In genomic region chr10:79311581-79312407, GRCh38 we compare ENCODE assay signal across 19 cellular contexts. TPM values are rescaled to one million over a fixed set of nuclear protein-coding genes. Genes with fewer than 3 reads are reported as not detected.
DNase-seq lines count a peak whose midpoint lies in the region; TF ChIP-seq lines count a peak whose summit lies in the region.
"Had no signal": no experiment of that assay in that cellular context is flagged by ENCODE, and none has a peak within 500 bp of the region (broad histone marks: within the 10 kb centered on the region; RNA-seq: fewer than 3 reads in every experiment).

No MANE protein-coding gene starts in this region.

- no peak overlapping the region for H3K4me3 ChIP-seq in suprapubic skin
- H3K4me3 ChIP-seq: BLaER1, transverse colon had no signal

- peaks cover 32% of the 10 kb centered on the region for H3K4me1 Mint-ChIP-seq in glutamatergic neuron (ENCODE audit: low read depth, unreplicated experiment)

- H3K9me3 Mint-ChIP-seq in glutamatergic neuron (ENCODE audit: unreplicated experiment): peaks cover 40% of the 10 kb centered on the region
- H3K9me3 Mint-ChIP-seq: activated naive CD4-positive, alpha-beta T cell treated with anti-CD3 and anti-CD28 coated beads for 36 hours had no signal

- TF ChIP-seq POLR2A in suprapubic skin (IDR thresholded peaks at IDR 0.05): no peak

- no peak for TF ChIP-seq CTCF in glutamatergic neuron (IDR thresholded peaks at IDR 0.05; ENCODE audit: partially characterized antibody, unreplicated experiment)
- no peak for TF ChIP-seq CTCF in suprapubic skin (IDR thresholded peaks at IDR 0.05)

- H3K4me3 Mint-ChIP-seq in glutamatergic neuron (ENCODE audit: unreplicated experiment): no peak overlapping the region
- H3K4me3 Mint-ChIP-seq: activated CD4-positive, alpha-beta T cell treated with anti-CD3 and anti-CD28 coated beads for 36 hours; activated naive CD4-positive, alpha-beta T cell treated with anti-CD3 and anti-CD28 coated beads for 36 hours had no signal

- no peaks in the 10 kb centered on the region for H3K27me3 ChIP-seq in suprapubic skin
- H3K27me3 ChIP-seq: BLaER1, transverse colon had no signal

- peaks cover 82% of the 10 kb centered on the region for H3K36me3 ChIP-seq in suprapubic skin

- WGBS in suprapubic skin: 91% methylated on average over 3 of the region's 15 CpGs

- no peaks in the 10 kb centered on the region for H3K9me3 ChIP-seq in suprapubic skin
- H3K9me3 ChIP-seq: BLaER1, transverse colon had no signal

- peaks cover 28% of the 10 kb centered on the region for H3K27me3 Mint-ChIP-seq in glutamatergic neuron (ENCODE audit: unreplicated experiment)
- H3K27me3 Mint-ChIP-seq: activated CD4-positive, alpha-beta T cell treated with anti-CD3 and anti-CD28 coated beads for 36 hours had no signal

- no peak for TF ChIP-seq EP300 in suprapubic skin (IDR thresholded peaks at IDR 0.05)

- H3K4me1 ChIP-seq in suprapubic skin: peaks cover 24% of the 10 kb centered on the region

- H3K36me3 Mint-ChIP-seq in glutamatergic neuron (ENCODE audit: unreplicated experiment): peaks cover 10% of the 10 kb centered on the region

- DNase-seq in DMS 273 (lab: John Stamatoyannopoulos, UW; ENCODE audit: unreplicated experiment) (peak; percentile 38), DMS 273 treated with DMSO at 0.1 percent for 48 hours (lab: John Stamatoyannopoulos, UW) (no peak), glutamatergic neuron (no peak), midbrain (lab: John Stamatoyannopoulos, UW) (peak; percentile 46), suprapubic skin (ENCODE audit: low spot score in 2 of 2) (no peak), COLO829 (ENCODE audit: low spot score) (no peak), NOMO-1 (lab: John Stamatoyannopoulos, UW; ENCODE audit: unreplicated experiment in 2 of 2) (no peak)
- DNase-seq in stimulated activated CD4-positive, alpha-beta T cell treated with anti-CD3 and anti-CD28 coated beads, Interleukin-4, amount 100 ng/mL, for 1 hour: no peak
- DNase-seq: activated CD4-positive, alpha-beta T cell treated with anti-CD3 and anti-CD28 coated beads for 36 hours; activated naive CD4-positive, alpha-beta T cell treated with anti-CD3 and anti-CD28 coated beads for 36 hours; islet precursor cell; NCI-H1092; NCI-H2081 treated with DMSO at 0.1 percent for 48 hours; NCI-H524 treated with DMSO at 0.1 percent for 48 hours; stimulated activated CD4-positive, alpha-beta T cell treated with anti-CD3 and anti-CD28 coated beads, Interleukin-4, amount 100 ng/mL, for 4 hours; stimulated activated CD8-positive, alpha-beta memory T cell treated with anti-CD3 and anti-CD28 coated beads, Interleukin-4, amount 100 ng/mL, for 48 hours; transverse colon had no signal

- peak overlapping the region; percentile 72 for H3K27ac Mint-ChIP-seq in glutamatergic neuron (ENCODE audit: unreplicated experiment)
- H3K27ac Mint-ChIP-seq: activated CD4-positive, alpha-beta T cell treated with anti-CD3 and anti-CD28 coated beads for 36 hours; activated naive CD4-positive, alpha-beta T cell treated with anti-CD3 and anti-CD28 coated beads for 36 hours had no signal

- H3K27ac ChIP-seq in suprapubic skin: peak overlapping the region; percentile 56
- H3K27ac ChIP-seq: 22Rv1, BLaER1 had no signal

RNA-seq across cellular contexts. Expression of gene PPIF, which starts 35.5 kb away (rescaled TPM):
- total RNA-seq in glutamatergic neuron (ENCODE audit: unreplicated experiment) (24.2 TPM), suprapubic skin (10 to 100 TPM; 41.0 to 92.8 (median 71.1) TPM)

Comparison
In these comparisons a context has a peak if more than half of its experiments do, and no peak if none do; other contexts are left out.
1. DNase-seq: peak in DMS 273 (single experiment) and midbrain (single experiment); none in DMS 273 treated with DMSO at 0.1 percent for 48 hours (single experiment), glutamatergic neuron (single experiment), suprapubic skin (0 of 2), stimulated activated CD4-positive, alpha-beta T cell treated with anti-CD3 and anti-CD28 coated beads, Interleukin-4, amount 100 ng/mL, for 1 hour (single experiment), COLO829 (single experiment) and NOMO-1 (0 of 2).